20 cellular contexts compared by ENCODE assay signal in genomic region chr3:45965281-45966052, GRCh38. TPM values are rescaled to one million over a fixed set of nuclear protein-coding genes. Genes with fewer than 3 reads are reported as not detected.
DNase-seq lines count a peak whose midpoint lies in the region; ATAC-seq and TF ChIP-seq lines count a peak whose summit lies in the region.
"Had no signal": no experiment of that assay in that cellular context is flagged by ENCODE, and none has a peak within 500 bp of the region (broad histone marks: within the 10 kb centered on the region; RNA-seq: fewer than 3 reads in every experiment).

No MANE protein-coding gene starts in this region.

- peaks cover 18% of the 10 kb centered on the region for H3K4me1 ChIP-seq in MM.1S (ENCODE audit: low read length)

- CTCF ChIA-PET in activated CD4-positive, alpha-beta memory T cell treated with anti-CD3 and anti-CD28 coated beads for 36 hours (lab: Charles Lee): interaction anchor here (0.6 to 9.0 kb wide), 16 partner anchors 11 to 523 kb away, joined by 3 to 93 read pairs (median 5); partner anchors contain the start of gene CXCR6

- no peaks in the 10 kb centered on the region for H3K79me2 ChIP-seq in MM.1S (ENCODE audit: low read length)

- H4K20me1 ChIP-seq in MM.1S (ENCODE audit: insufficient read depth, low read length): no peaks in the 10 kb centered on the region

- H3K9me3 ChIP-seq in MM.1S (replicated peaks; ENCODE audit: insufficient read depth, low read length): no peaks in the 10 kb centered on the region
- H3K9me3 ChIP-seq: transverse colon had no signal

- no peak overlapping the region for H3K4me3 Mint-ChIP-seq in activated CD4-positive, alpha-beta memory T cell treated with anti-CD3 and anti-CD28 coated beads for 36 hours
- peak overlapping the region; percentile 24 to 50 for H3K4me3 Mint-ChIP-seq in stimulated activated naive CD8-positive, alpha-beta T cell treated with anti-CD3 and anti-CD28 coated beads, Interleukin-15, amount 100 ng/mL, for 72 hours
- H3K4me3 Mint-ChIP-seq: activated B cell treated with CpG ODN at 0.5 μM for 24 hours, HFFc6 had no signal

- intact Hi-C loops in activated CD4-positive, alpha-beta memory T cell treated with anti-CD3 and anti-CD28 coated beads for 36 hours (cut with micrococcal nuclease): loop anchor here (1.0 kb wide), 1 partner anchor 15 kb away; no protein-coding TSS in a partner anchor

- H3K36me3 Mint-ChIP-seq in activated CD4-positive, alpha-beta memory T cell treated with anti-CD3 and anti-CD28 coated beads for 36 hours: peaks cover 85% of the 10 kb centered on the region

- H3K27ac ChIP-seq in MM.1S (ENCODE audit: low read length): no peak overlapping the region
- H3K27ac ChIP-seq: PC-9, transverse colon had no signal

- peak overlapping the region; percentile 77 for H3K27ac Mint-ChIP-seq in activated CD4-positive, alpha-beta memory T cell treated with anti-CD3 and anti-CD28 coated beads for 36 hours
- H3K27ac Mint-ChIP-seq in stimulated activated naive CD8-positive, alpha-beta T cell treated with anti-CD3 and anti-CD28 coated beads, Interleukin-15, amount 100 ng/mL, for 72 hours: peak overlapping the region; percentile 27 to 81
- H3K27ac Mint-ChIP-seq: activated B cell treated with CpG ODN at 0.5 μM for 24 hours, HFFc6, progenitor cell of endocrine pancreas had no signal

- no peak overlapping the region for H3K9ac ChIP-seq in MM.1S (ENCODE audit: low read length)

- peak; percentile 35 for DNase-seq in activated naive CD4-positive, alpha-beta T cell treated with Interleukin-2 at 50 U/mL for 16 hours
- DNase-seq in activated naive CD4-positive, alpha-beta T cell (lab: John Stamatoyannopoulos, UW): no peak
- DNase-seq in activated CD4-positive, alpha-beta memory T cell treated with anti-CD3 and anti-CD28 coated beads for 36 hours: peak; percentile 56
- DNase-seq in effector CD4-positive, alpha-beta T cell: peak; percentile 19
- DNase-seq in stimulated activated naive CD8-positive, alpha-beta T cell treated with anti-CD3 and anti-CD28 coated beads, Interleukin-15, amount 100 ng/mL, for 72 hours: no peak
- no peak for DNase-seq in NCI-H748 (lab: John Stamatoyannopoulos, UW; ENCODE audit: unreplicated experiment)
- no peak for DNase-seq in MM.1S
- DNase-seq: activated B cell treated with CpG ODN at 0.5 μM for 24 hours; effector CD8-positive, alpha-beta T cell; GDM1; HFFc6; hypothalamus; IMR-90; left colon; NCI-H1105 treated with DMSO at 0.1 percent for 48 hours; PC-9; transverse colon had no signal

- no peak overlapping the region for H3K4me2 ChIP-seq in MM.1S (ENCODE audit: low read depth, low read length)
- H3K4me2 ChIP-seq: PC-9 had no signal

- peaks cover 73% of the 10 kb centered on the region for H3K4me1 Mint-ChIP-seq in activated CD4-positive, alpha-beta memory T cell treated with anti-CD3 and anti-CD28 coated beads for 36 hours (ENCODE audit: low read depth)
- H3K4me1 Mint-ChIP-seq in stimulated activated naive CD8-positive, alpha-beta T cell treated with anti-CD3 and anti-CD28 coated beads, Interleukin-15, amount 100 ng/mL, for 72 hours: peaks cover 99% of the 10 kb centered on the region

- no peaks in the 10 kb centered on the region for H3K27me3 Mint-ChIP-seq in activated CD4-positive, alpha-beta memory T cell treated with anti-CD3 and anti-CD28 coated beads for 36 hours
- no peaks in the 10 kb centered on the region for H3K27me3 Mint-ChIP-seq in stimulated activated naive CD8-positive, alpha-beta T cell treated with anti-CD3 and anti-CD28 coated beads, Interleukin-15, amount 100 ng/mL, for 72 hours
- H3K27me3 Mint-ChIP-seq: activated B cell treated with CpG ODN at 0.5 μM for 24 hours, progenitor cell of endocrine pancreas had no signal

- 0 out of 2 replicates have a peak, but pooled peaks cover 2% of the 10 kb centered on the region for H3F3A ChIP-seq in MM.1S (ENCODE audit: insufficient read depth, low read length)

- no peaks in the 10 kb centered on the region for H3K9me2 ChIP-seq in MM.1S (replicated peaks; ENCODE audit: insufficient read depth, low read length)

- no peaks in the 10 kb centered on the region for H3K27me3 ChIP-seq in MM.1S (replicated peaks; ENCODE audit: insufficient read depth, low read length)
- H3K27me3 ChIP-seq: transverse colon had no signal

- ATAC-seq in stimulated activated naive CD8-positive, alpha-beta T cell treated with anti-CD3 and anti-CD28 coated beads, Interleukin-15, amount 100 ng/mL, for 72 hours: peak; percentile 45
- ATAC-seq in HG02610 (IDR thresholded peaks at IDR 0.05; ENCODE audit: unreplicated experiment): no peak
- ATAC-seq: left colon had no signal

- H3K4me3 ChIP-seq in MM.1S (ENCODE audit: low read length): no peak overlapping the region
- H3K4me3 ChIP-seq: PC-9, transverse colon had no signal

- no peaks in the 10 kb centered on the region for H3K9me3 Mint-ChIP-seq in activated CD4-positive, alpha-beta memory T cell treated with anti-CD3 and anti-CD28 coated beads for 36 hours
- H3K9me3 Mint-ChIP-seq in stimulated activated naive CD8-positive, alpha-beta T cell treated with anti-CD3 and anti-CD28 coated beads, Interleukin-15, amount 100 ng/mL, for 72 hours: peaks cover 0 to 5% of the 10 kb centered on the region in 2 donors
- H3K9me3 Mint-ChIP-seq: activated B cell treated with CpG ODN at 0.5 μM for 24 hours, HFFc6 had no signal

- POLR2A ChIA-PET in activated CD4-positive, alpha-beta memory T cell treated with anti-CD3 and anti-CD28 coated beads for 36 hours (lab: Charles Lee): interaction anchor here (1.0 to 5.0 kb wide), 14 partner anchors 11 to 403 kb away, joined by 3 to 30 read pairs (median 7); partner anchors contain the start of gene CXCR6

- no peaks in the 10 kb centered on the region for H3K36me3 ChIP-seq in MM.1S (replicated peaks; ENCODE audit: insufficient read depth, low read length)

- H2AFZ ChIP-seq in MM.1S (ENCODE audit: low read length): no peak overlapping the region
- H2AFZ ChIP-seq: PC-9 had no signal

- TF ChIP-seq CTCF in MM.1S (IDR thresholded peaks at IDR 0.05; ENCODE audit: low read length): no peak

RNA-seq across cellular contexts. Expression of gene CXCR6, which starts 22.2 kb away (rescaled TPM):
- total RNA-seq in activated CD4-positive, alpha-beta memory T cell treated with anti-CD3 and anti-CD28 coated beads for 36 hours: 1 to 10 TPM; 4.0 TPM
- total RNA-seq: activated B cell treated with CpG ODN at 0.5 μM for 24 hours, bronchial epithelial cell, HFFc6, IMR-90, progenitor cell of endocrine pancreas had no signal

RNA-seq across cellular contexts. Expression of gene FYCO1, which starts 30.2 kb away (rescaled TPM):
- total RNA-seq in activated CD4-positive, alpha-beta memory T cell treated with anti-CD3 and anti-CD28 coated beads for 36 hours: 10 to 100 TPM; 13.7 to 14.0 TPM

Comparison
In these comparisons a context has a peak if more than half of its experiments do, and no peak if none do; other contexts are left out.
1. DNase-seq: peak in activated naive CD4-positive, alpha-beta T cell treated with Interleukin-2 at 50 U/mL for 16 hours (single experiment), activated CD4-positive, alpha-beta memory T cell treated with anti-CD3 and anti-CD28 coated beads for 36 hours (single experiment) and effector CD4-positive, alpha-beta T cell (single experiment); none in activated naive CD4-positive, alpha-beta T cell (0 of 4), stimulated activated naive CD8-positive, alpha-beta T cell treated with anti-CD3 and anti-CD28 coated beads, Interleukin-15, amount 100 ng/mL, for 72 hours (0 of 2), NCI-H748 (single experiment) and MM.1S (single experiment).